ENCODE assay signal across 29 cellular contexts in the genomic region with DNA sequence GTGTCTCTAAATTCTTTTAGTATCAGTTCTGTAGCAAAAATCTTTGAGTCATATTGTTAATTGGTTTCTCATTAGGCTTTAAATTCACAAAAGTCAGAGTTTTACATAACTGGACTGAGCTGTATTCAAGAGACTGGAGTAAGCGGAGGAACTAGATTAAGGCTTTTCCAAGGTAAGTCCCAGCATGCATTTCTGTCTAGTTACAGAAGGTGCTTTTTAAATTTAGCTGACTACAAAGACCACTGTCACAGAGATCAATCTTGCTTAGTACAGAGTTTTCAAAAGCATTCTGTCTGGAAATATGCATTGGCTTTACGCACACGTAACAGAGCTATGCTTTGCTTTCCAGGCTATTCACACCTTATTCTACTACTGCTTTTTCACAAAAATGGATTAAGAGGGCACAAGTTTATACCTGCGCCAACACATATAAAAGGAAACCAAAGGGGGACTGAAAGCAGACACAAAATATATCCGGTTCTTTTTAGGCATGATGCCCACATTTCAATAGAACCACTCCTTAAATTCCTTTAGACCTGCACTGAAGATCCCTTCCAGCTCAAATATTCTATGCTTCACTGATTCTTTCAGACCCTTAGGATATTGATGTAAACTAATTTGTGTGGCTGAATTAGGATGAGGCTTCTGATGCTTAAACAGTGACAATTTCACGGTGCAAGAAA.
"Had no signal": no experiment of that assay in that cellular context is flagged by ENCODE, and none has a peak within 500 bp of the region (broad histone marks: within the 10 kb centered on the region; RNA-seq: fewer than 3 reads in every experiment).

No MANE protein-coding gene starts in this region.

- H3K4me1 ChIP-seq: adrenal gland, SJCRH30 had no signal

- H3K9me3 ChIP-seq: adrenal gland, MG63, SJCRH30, SK-N-SH had no signal

- H3K27ac Mint-ChIP-seq: activated CD8-positive, alpha-beta T cell treated with anti-CD3 and anti-CD28 coated beads, Interleukin-2, amount 10 ng/mL, durations not matched to agents 7 days and 5 days; activated naive CD8-positive, alpha-beta T cell treated with anti-CD3 and anti-CD28 coated beads, Interleukin-2, amount 10 ng/mL, durations not matched to agents 7 days and 5 days; IgD-negative memory B cell; T-helper 1 cell treated with Interleukin-12 subunit alpha and Interleukin-12 subunit beta and Interleukin-4 antibody, amounts not matched to agents 30 μg/mL and 1 μg/mL, for 36 hours had no signal

- ATAC-seq: activated CD4-positive, CD25-positive, alpha-beta regulatory T cell treated with anti-CD3 and anti-CD28 coated beads, Interleukin-2, amount 50 U/mL, for 24 hours; activated CD8-positive, alpha-beta T cell treated with anti-CD3 and anti-CD28 coated beads, Interleukin-2, amount 10 ng/mL, durations not matched to agents 7 days and 5 days had no signal

- H3K27me3 ChIP-seq: adrenal gland, cardiac muscle cell, MG63, SJCRH30 had no signal

- H3K4me3 ChIP-seq: adrenal gland, cardiac muscle cell, MG63, SJCRH30 had no signal

- H3K36me3 Mint-ChIP-seq: activated naive CD8-positive, alpha-beta T cell treated with anti-CD3 and anti-CD28 coated beads, Interleukin-2, amount 10 ng/mL, durations not matched to agents 7 days and 5 days had no signal

- H3K4me1 Mint-ChIP-seq: activated naive CD8-positive, alpha-beta T cell treated with anti-CD3 and anti-CD28 coated beads, Interleukin-2, amount 10 ng/mL, durations not matched to agents 7 days and 5 days; IgD-negative memory B cell had no signal

- H3K4me2 ChIP-seq: KMS-11, SK-N-SH had no signal

- H3K9me3 Mint-ChIP-seq: activated naive CD8-positive, alpha-beta T cell treated with anti-CD3 and anti-CD28 coated beads, Interleukin-2, amount 10 ng/mL, durations not matched to agents 7 days and 5 days; T-helper 1 cell treated with Interleukin-12 subunit alpha and Interleukin-12 subunit beta and Interleukin-4 antibody, amounts not matched to agents 30 μg/mL and 1 μg/mL, for 36 hours had no signal

- H3K36me3 ChIP-seq: adrenal gland, cardiac muscle cell, MG63, SJCRH30 had no signal

- H3K27ac ChIP-seq: adrenal gland, cardiac muscle cell, KMS-11, SJCRH30 had no signal

- H3K27me3 Mint-ChIP-seq: IgD-negative memory B cell had no signal

- H3K4me3 Mint-ChIP-seq: activated CD8-positive, alpha-beta T cell treated with anti-CD3 and anti-CD28 coated beads, Interleukin-2, amount 10 ng/mL, durations not matched to agents 7 days and 5 days; activated naive CD8-positive, alpha-beta T cell treated with anti-CD3 and anti-CD28 coated beads, Interleukin-2, amount 10 ng/mL, durations not matched to agents 7 days and 5 days; IgD-negative memory B cell; T-helper 1 cell treated with Interleukin-12 subunit alpha and Interleukin-12 subunit beta and Interleukin-4 antibody, amounts not matched to agents 30 μg/mL and 1 μg/mL, for 36 hours had no signal

- DNase-seq: activated CD4-positive, alpha-beta T cell treated with anti-CD3 and anti-CD28 coated beads for 4 hours; activated CD4-positive, alpha-beta T cell treated with anti-CD3 and anti-CD28 coated beads, Interleukin-2, amount 50 U/mL, for 4 hours; activated CD8-positive, alpha-beta memory T cell treated with anti-CD3 and anti-CD28 coated beads, Interleukin-2, amount 50 U/mL, for 48 hours; activated CD8-positive, alpha-beta T cell treated with anti-CD3 and anti-CD28 coated beads, Interleukin-2, amount 10 ng/mL, durations not matched to agents 7 days and 5 days; activated naive CD4-positive, alpha-beta T cell treated with anti-CD3 and anti-CD28 coated beads, Interleukin-2, amount 50 U/mL, for 16 hours; activated naive CD8-positive, alpha-beta T cell treated with anti-CD3 and anti-CD28 coated beads, Interleukin-2, amount 10 ng/mL, durations not matched to agents 7 days and 5 days; activated T-cell treated with anti-CD3 and anti-CD28 coated beads, Interleukin-2, amount 50 U/mL, for 1 hour; adrenal gland; anterior cingulate cortex; MG63; MV-4-11; NCI-H1092 treated with DMSO at 0.1 percent for 48 hours; NCI-H1417 treated with DMSO at 0.1 percent for 48 hours; NCI-H1694; NCI-H2029; NCI-H2107; NCI-H2171 treated with DMSO at 0.1 percent for 48 hours; NCI-H345; NCI-H510A; NCI-H526 treated with DMSO at 0.1 percent for 48 hours; NCI-H82; Right ventricle myocardium superior; SJCRH30; SK-N-SH had no signal

- H3K9ac ChIP-seq: KMS-11, SK-N-SH had no signal
